ENCODE assay signal across 15 cellular contexts in the genomic region with DNA sequence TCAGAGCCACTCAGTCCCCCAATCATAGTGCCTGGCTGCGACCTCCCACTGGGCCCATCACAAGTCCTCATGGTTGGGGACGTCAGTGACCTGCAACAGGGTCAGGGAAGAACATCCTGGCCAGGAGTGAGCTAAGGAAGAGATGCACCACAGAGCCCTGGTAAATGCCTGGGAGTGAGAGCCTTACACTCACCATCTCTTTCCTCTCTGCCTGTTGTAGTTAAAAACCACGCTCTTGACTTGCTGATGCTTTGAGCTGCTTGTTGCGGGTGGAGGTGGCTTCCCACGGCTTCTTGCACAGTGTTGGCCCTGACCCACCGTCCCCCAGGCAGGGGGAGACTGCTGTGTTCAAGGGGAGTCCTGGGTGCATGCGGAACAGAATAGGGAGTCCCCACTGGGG.
"Had no signal": no experiment of that assay in that cellular context is flagged by ENCODE, and none has a peak within 500 bp of the region (broad histone marks: within the 10 kb centered on the region; RNA-seq: fewer than 3 reads in every experiment).

No MANE protein-coding gene starts in this region.

- H3K27ac ChIP-seq: dorsolateral prefrontal cortex, gastroesophageal sphincter, heart right ventricle, lower lobe of right lung, ovary had no signal

- ATAC-seq: activated CD8-positive, alpha-beta memory T cell treated with anti-CD3 and anti-CD28 coated beads, Interleukin-2, amount 10 ng/mL, durations not matched to agents 7 days and 5 days; heart right ventricle; stimulated activated naive CD8-positive, alpha-beta T cell treated with anti-CD3 and anti-CD28 coated beads, Interleukin-15, amount 100 ng/mL, for 72 hours had no signal

- H3K27me3 ChIP-seq: gastroesophageal sphincter, ovary had no signal

- H3K4me3 ChIP-seq: dorsolateral prefrontal cortex, gastroesophageal sphincter, heart right ventricle, lower lobe of right lung, ovary had no signal

- H3K4me3 Mint-ChIP-seq: activated CD8-positive, alpha-beta memory T cell treated with anti-CD3 and anti-CD28 coated beads, Interleukin-2, amount 10 ng/mL, durations not matched to agents 7 days and 5 days; activated T-cell treated with anti-CD3 and anti-CD28 coated beads, Interleukin-2, amount 50 U/mL, for 24 hours; stimulated activated naive CD8-positive, alpha-beta T cell treated with anti-CD3 and anti-CD28 coated beads, Interleukin-15, amount 100 ng/mL, for 72 hours had no signal

- H3K27ac Mint-ChIP-seq: activated CD8-positive, alpha-beta memory T cell treated with anti-CD3 and anti-CD28 coated beads, Interleukin-2, amount 10 ng/mL, durations not matched to agents 7 days and 5 days; activated T-cell treated with anti-CD3 and anti-CD28 coated beads, Interleukin-2, amount 50 U/mL, for 24 hours; stimulated activated naive CD8-positive, alpha-beta T cell treated with anti-CD3 and anti-CD28 coated beads, Interleukin-15, amount 100 ng/mL, for 72 hours had no signal

- DNase-seq: activated CD4-positive, alpha-beta T cell treated with anti-CD3 and anti-CD28 coated beads for 1 hour; activated CD4-positive, alpha-beta T cell treated with anti-CD3 and anti-CD28 coated beads, Interleukin-2, amount 50 U/mL, for 4 hours; activated CD8-positive, alpha-beta memory T cell treated with anti-CD3 and anti-CD28 coated beads, Interleukin-2, amount 10 ng/mL, durations not matched to agents 7 days and 5 days; activated effector memory CD4-positive, alpha-beta T cell treated with Interleukin-2 at 50 U/mL for 16 hours; activated naive CD4-positive, alpha-beta T cell treated with anti-CD3 and anti-CD28 coated beads, Interleukin-2, amount 50 U/mL, for 16 hours; activated T-cell treated with anti-CD3 and anti-CD28 coated beads, Interleukin-2, amount 50 U/mL, for 24 hours; dorsolateral prefrontal cortex; erythroblast; heart right ventricle; left cardiac atrium; lower lobe of right lung; ovary; stimulated activated naive CD8-positive, alpha-beta T cell treated with anti-CD3 and anti-CD28 coated beads, Interleukin-15, amount 100 ng/mL, for 72 hours had no signal

- H3K9me3 Mint-ChIP-seq: activated T-cell treated with anti-CD3 and anti-CD28 coated beads, Interleukin-2, amount 50 U/mL, for 24 hours; nephron; stimulated activated naive CD8-positive, alpha-beta T cell treated with anti-CD3 and anti-CD28 coated beads, Interleukin-15, amount 100 ng/mL, for 72 hours had no signal

- H3K9me3 ChIP-seq: gastroesophageal sphincter, heart right ventricle, lower lobe of right lung, ovary had no signal

- H3K36me3 Mint-ChIP-seq: activated CD8-positive, alpha-beta memory T cell treated with anti-CD3 and anti-CD28 coated beads, Interleukin-2, amount 10 ng/mL, durations not matched to agents 7 days and 5 days had no signal

- H3K36me3 ChIP-seq: gastroesophageal sphincter, heart right ventricle, lower lobe of right lung, ovary had no signal

- H3K4me1 Mint-ChIP-seq: activated CD8-positive, alpha-beta memory T cell treated with anti-CD3 and anti-CD28 coated beads, Interleukin-2, amount 10 ng/mL, durations not matched to agents 7 days and 5 days; stimulated activated naive CD8-positive, alpha-beta T cell treated with anti-CD3 and anti-CD28 coated beads, Interleukin-15, amount 100 ng/mL, for 72 hours had no signal
